Comparison of ENCODE assay signal across 1 cellular context in the genomic region with DNA sequence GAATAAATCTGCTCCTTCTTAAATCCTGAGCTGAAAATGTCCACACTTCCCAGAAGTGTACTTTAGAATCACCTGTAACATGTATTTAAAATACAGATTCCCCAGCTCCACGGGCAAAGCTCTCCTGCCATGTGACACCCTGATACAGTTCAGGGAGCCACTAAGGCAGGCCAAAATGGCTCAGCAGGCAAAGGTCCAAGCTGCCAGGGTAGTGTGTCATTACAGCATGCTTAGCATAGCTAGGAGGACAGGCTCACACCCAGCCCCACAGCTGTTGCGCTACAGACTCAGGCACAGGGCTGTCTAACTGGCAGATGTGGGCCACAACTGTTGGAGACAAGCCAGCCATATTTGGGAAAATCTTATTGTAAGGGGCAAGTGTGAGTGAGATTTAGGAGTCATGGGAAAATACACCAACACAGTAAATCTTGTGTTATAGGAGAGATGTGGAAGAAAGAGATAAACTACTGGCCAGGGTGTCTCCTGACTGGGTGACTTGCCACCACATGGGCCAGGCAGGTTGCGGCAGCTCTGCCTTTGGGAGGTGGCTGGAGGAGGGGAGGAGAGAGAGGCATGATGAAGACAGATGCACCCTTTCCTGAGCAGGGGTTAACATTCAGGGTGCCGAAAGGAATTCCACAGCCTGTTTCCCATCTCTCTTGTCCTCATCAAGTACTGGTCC.
TF ChIP-seq lines count a peak whose summit lies in the region.

No MANE protein-coding gene starts in this region.

TF ChIP-seq in SK-N-SH treated with all-trans-retinoic acid at 6 μM for 48 hours, 23 proteins besides CTCF, POLR2A, EP300 and RAD21 (continued from another document):
- TF ChIP-seq, protein P1, sequence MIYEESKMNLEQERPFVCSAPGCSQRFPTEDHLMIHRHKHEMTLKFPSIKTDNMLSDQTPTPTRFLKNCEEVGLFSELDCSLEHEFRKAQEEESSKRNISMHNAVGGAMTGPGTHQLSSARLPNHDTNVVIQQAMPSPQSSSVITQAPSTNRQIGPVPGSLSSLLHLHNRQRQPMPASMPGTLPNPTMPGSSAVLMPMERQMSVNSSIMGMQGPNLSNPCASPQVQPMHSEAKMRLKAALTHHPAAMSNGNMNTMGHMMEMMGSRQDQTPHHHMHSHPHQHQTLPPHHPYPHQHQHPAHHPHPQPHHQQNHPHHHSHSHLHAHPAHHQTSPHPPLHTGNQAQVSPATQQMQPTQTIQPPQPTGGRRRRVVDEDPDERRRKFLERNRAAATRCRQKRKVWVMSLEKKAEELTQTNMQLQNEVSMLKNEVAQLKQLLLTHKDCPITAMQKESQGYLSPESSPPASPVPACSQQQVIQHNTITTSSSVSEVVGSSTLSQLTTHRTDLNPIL (CRISPR knock-in tag; IDR thresholded peaks at IDR 0.05; ENCODE audit: low read depth) = no peak
- no peak for TF ChIP-seq ISL1 (CRISPR knock-in tag; IDR thresholded peaks at IDR 0.05)
TF ChIP-seq in SK-N-SH treated with all-trans-retinoic acid at 6 μM for 48 hours: peak in this region for 0.
